In genomic region chr13:113044431-113045114, GRCh38 we compare ENCODE assay signal across 15 cellular contexts.
A peak's percentile ranks its signal among the peaks of the same experiment; 100 is the strongest.
DNase-seq lines count a peak whose midpoint lies in the region; ATAC-seq, FAIRE-seq and TF ChIP-seq lines count a peak whose summit lies in the region.
"Had no signal": no experiment of that assay in that cellular context is flagged by ENCODE, and none has a peak within 500 bp of the region (broad histone marks: within the 10 kb centered on the region; RNA-seq: fewer than 3 reads in every experiment).

No MANE protein-coding gene starts in this region.

- no TSS peak for BruUV-seq in Calu3 (replicated peaks; lab: Mats Ljungman, UMichigan)

- no peaks in the 10 kb centered on the region for H3K27me3 Mint-ChIP-seq in Calu3 (ENCODE audit: unreplicated experiment)

- peak overlapping the region in 1 of 2 donors; percentile 21 for H3K4me3 ChIP-seq in kidney (ENCODE audit: low read length in 2 of 2)
- H3K4me3 ChIP-seq: mucosa of descending colon, prostate gland had no signal

- no peak overlapping the region for H3K27ac Mint-ChIP-seq in Calu3 (ENCODE audit: unreplicated experiment)
- H3K27ac Mint-ChIP-seq: T-helper 1 cell treated with Interleukin-12 subunit alpha and Interleukin-12 subunit beta and Interleukin-4 antibody, amounts not matched to agents 30 μg/mL and 1 μg/mL, for 36 hours had no signal

- no peak overlapping the region for H3K9ac ChIP-seq in kidney (ENCODE audit: low read length in 2 of 2)

- H3K9me3 Mint-ChIP-seq in Calu3 (ENCODE audit: low read depth, unreplicated experiment) = no peaks in the 10 kb centered on the region
- H3K9me3 Mint-ChIP-seq: T-helper 1 cell treated with Interleukin-12 subunit alpha and Interleukin-12 subunit beta and Interleukin-4 antibody, amounts not matched to agents 30 μg/mL and 1 μg/mL, for 36 hours had no signal

- no peak for FAIRE-seq in kidney (lab: Jason Lieb, UNC)

- no peak overlapping the region for H3K4me3 Mint-ChIP-seq in Calu3 (ENCODE audit: low read depth, unreplicated experiment)
- H3K4me3 Mint-ChIP-seq: T-helper 1 cell treated with Interleukin-12 subunit alpha and Interleukin-12 subunit beta and Interleukin-4 antibody, amounts not matched to agents 30 μg/mL and 1 μg/mL, for 36 hours had no signal

- CTCF ChIA-PET in Calu3 (lab: Charles Lee) = no interaction called here

- intact Hi-C loops in kidney (cut with DNase I) (no loop called here), Calu3 (cut with micrococcal nuclease; ENCODE audit: unreplicated experiment) (no loop called here)

- H3K36me3 Mint-ChIP-seq in Calu3 (ENCODE audit: insufficient read depth, unreplicated experiment) = no peaks in the 10 kb centered on the region

- H3K4me1 Mint-ChIP-seq in Calu3 (ENCODE audit: low read depth, unreplicated experiment) = no peaks in the 10 kb centered on the region

- H3K36me3 ChIP-seq in kidney (ENCODE audit: control insufficient read depth in 1 of 2, insufficient read depth in 2 of 2, low read length in 2 of 2) = peaks cover 3 to 7% of the 10 kb centered on the region in 2 donors
- H3K36me3 ChIP-seq: prostate gland had no signal

- no peak for ATAC-seq in HG02798 (IDR thresholded peaks at IDR 0.05; ENCODE audit: poor library complexity, unreplicated experiment)
- ATAC-seq: mucosa of descending colon had no signal

- H3K27ac ChIP-seq in angular gyrus (ENCODE audit: low read depth, low read length) (peak overlapping the region; percentile 86), kidney (ENCODE audit: low read depth in 2 of 2, low read length in 2 of 2) (no peak overlapping the region), temporal lobe (ENCODE audit: low read depth, low read length) (peak overlapping the region; percentile 82)
- H3K27ac ChIP-seq: prostate gland had no signal

- H3K9me3 ChIP-seq in kidney (ENCODE audit: control insufficient read depth in 1 of 2, low read length in 2 of 2) = no peaks in the 10 kb centered on the region
- H3K9me3 ChIP-seq: mucosa of descending colon, prostate gland had no signal

- no peaks in the 10 kb centered on the region for H3K4me1 ChIP-seq in kidney (ENCODE audit: control insufficient read depth in 1 of 2, insufficient read depth in 1 of 2, low read depth in 1 of 2, low read length in 2 of 2)
- H3K4me1 ChIP-seq: prostate gland had no signal

- TF ChIP-seq CTCF in kidney (IDR thresholded peaks at IDR 0.05; ENCODE audit: borderline replicate concordance, extremely low read depth, insufficient read depth) = no peak
- TF ChIP-seq CTCF in Calu3 (IDR thresholded peaks at IDR 0.05; ENCODE audit: unreplicated experiment) = no peak

- DNase-seq in GM03348 (ENCODE audit: low spot score) (peak; percentile 43), kidney (peak; percentile 41), amniotic stem cell (lab: John Stamatoyannopoulos, UW) (no peak), Calu3 (no peak), HPDE6-E6E7 (ENCODE audit: extremely low spot score) (no peak)
- DNase-seq: activated CD4-positive, alpha-beta T cell treated with anti-CD3 and anti-CD28 coated beads for 1 hour; dermis blood vessel endothelial cell; NCI-H1048; NCI-H226 had no signal

Comparison
In these comparisons a context has a peak if more than half of its experiments do, and no peak if none do; other contexts are left out.
1. DNase-seq: peak in GM03348 (single experiment) and kidney (single experiment); none in amniotic stem cell (single experiment), Calu3 (single experiment) and HPDE6-E6E7 (single experiment).
2. H3K27ac ChIP-seq: peak in angular gyrus (single experiment) and temporal lobe (single experiment); none in kidney (0 of 2).